12 cellular contexts compared by ENCODE assay signal in genomic region chr3:29319262-29319661, GRCh38. TPM values are rescaled to one million over a fixed set of nuclear protein-coding genes. Genes with fewer than 3 reads are reported as not detected.
A peak's percentile ranks its signal among the peaks of the same experiment; 100 is the strongest.
DNase-seq lines count a peak whose midpoint lies in the region; ATAC-seq and TF ChIP-seq lines count a peak whose summit lies in the region.
"Had no signal": no experiment of that assay in that cellular context is flagged by ENCODE, and none has a peak within 500 bp of the region (broad histone marks: within the 10 kb centered on the region; RNA-seq: fewer than 3 reads in every experiment).

No MANE protein-coding gene starts in this region.

- H3K4me1 Mint-ChIP-seq in stimulated activated naive B cell treated with anti-CD40 and anti-IgM and Interleukin-4, amounts not matched to agents 10 μg/mL and 1 μg/mL and 100 μg/mL, for 72 hours: peaks cover 3 to 7% of the 10 kb centered on the region in 2 donors

- peak overlapping the region in 1 of 4 donors; percentile 11 for H3K27ac ChIP-seq in gastroesophageal sphincter
- H3K27ac ChIP-seq: parathyroid adenoma, SK-N-MC had no signal

- peak; percentile 1 for DNase-seq in GM19240 (ENCODE audit: insufficient read length, low spot score)
- DNase-seq in stimulated activated naive B cell treated with anti-CD40 and anti-IgM and Interleukin-4, amounts not matched to agents 10 μg/mL and 1 μg/mL and 100 μg/mL, for 72 hours: peak; percentile 0
- no peak for DNase-seq in MG63
- no peak for DNase-seq in dermis blood vessel endothelial cell
- no peak for DNase-seq in NCI-H2171 treated with DMSO at 0.1 percent for 48 hours (lab: John Stamatoyannopoulos, UW)
- DNase-seq: DMS79, NCI-H2029 had no signal

- H3K9me3 Mint-ChIP-seq in stimulated activated naive B cell treated with anti-CD40 and anti-IgM and Interleukin-4, amounts not matched to agents 10 μg/mL and 1 μg/mL and 100 μg/mL, for 72 hours: no peaks in the 10 kb centered on the region

- H3K4me3 ChIP-seq in MG63 (no peak overlapping the region), gastroesophageal sphincter (no peak overlapping the region)
- H3K4me3 ChIP-seq: SK-N-MC had no signal

- H3K27me3 Mint-ChIP-seq in stimulated activated naive B cell treated with anti-CD40 and anti-IgM and Interleukin-4, amounts not matched to agents 10 μg/mL and 1 μg/mL and 100 μg/mL, for 72 hours: no peaks in the 10 kb centered on the region

- H3K4me3 Mint-ChIP-seq in stimulated activated naive B cell treated with anti-CD40 and anti-IgM and Interleukin-4, amounts not matched to agents 10 μg/mL and 1 μg/mL and 100 μg/mL, for 72 hours: no peak overlapping the region

- H3K27me3 ChIP-seq in MG63: no peaks in the 10 kb centered on the region
- no peaks in the 10 kb centered on the region for H3K27me3 ChIP-seq in gastroesophageal sphincter

- ATAC-seq in HG02623 (IDR thresholded peaks at IDR 0.05; ENCODE audit: unreplicated experiment) (peak; percentile 73), HG03457 (IDR thresholded peaks at IDR 0.05; ENCODE audit: unreplicated experiment) (peak; percentile 65), gastroesophageal sphincter (no peak)
- peak; percentile 79 to 85 for ATAC-seq in stimulated activated naive B cell treated with anti-CD40 and anti-IgM and Interleukin-4, amounts not matched to agents 10 μg/mL and 1 μg/mL and 100 μg/mL, for 72 hours (replicated peaks)

- no peak for TF ChIP-seq POLR2A in gastroesophageal sphincter (IDR thresholded peaks at IDR 0.05)

- H3K36me3 ChIP-seq in MG63 (no peaks in the 10 kb centered on the region; the same call in 1 of the 2 replicates), gastroesophageal sphincter (no peaks in the 10 kb centered on the region)

- 85 to 87% methylated on average over 4 of the region's 4 CpGs for WGBS in gastroesophageal sphincter (ENCODE audit: low coverage in 1 of 2), 2 donors

- no peaks in the 10 kb centered on the region for H3K9me3 ChIP-seq in MG63
- no peaks in the 10 kb centered on the region for H3K9me3 ChIP-seq in gastroesophageal sphincter

- H3K4me1 ChIP-seq in gastroesophageal sphincter: peaks cover 6 to 60% (median 7%) of the 10 kb centered on the region in 3 donors
- H3K4me1 ChIP-seq: parathyroid adenoma had no signal

- TF ChIP-seq EP300 in gastroesophageal sphincter (IDR thresholded peaks at IDR 0.05): no peak

- H3K36me3 Mint-ChIP-seq in stimulated activated naive B cell treated with anti-CD40 and anti-IgM and Interleukin-4, amounts not matched to agents 10 μg/mL and 1 μg/mL and 100 μg/mL, for 72 hours: no peaks in the 10 kb centered on the region

- H3K27ac Mint-ChIP-seq in stimulated activated naive B cell treated with anti-CD40 and anti-IgM and Interleukin-4, amounts not matched to agents 10 μg/mL and 1 μg/mL and 100 μg/mL, for 72 hours: no peak overlapping the region

- no peak for TF ChIP-seq CTCF in gastroesophageal sphincter (IDR thresholded peaks at IDR 0.05)

RNA-seq across cellular contexts. Expression of gene RBMS3, which starts 38.4 kb away (rescaled TPM):
- 3.0 and 12.0 TPM in 2 replicates for total RNA-seq in MG63 (2014; rRNA removed; shearing (Covaris generic); ENCODE audit: low replicate concordance)
- total RNA-seq in dermis blood vessel endothelial cell (25.9 and 37.6 TPM in 2 replicates), gastroesophageal sphincter (10 to 100 TPM; 51.5 to 76.0 (median 66.6) TPM)

Comparison
In these comparisons a context has a peak if more than half of its experiments do, and no peak if none do; other contexts are left out.
1. DNase-seq: peak in GM19240 (single experiment) and stimulated activated naive B cell treated with anti-CD40 and anti-IgM and Interleukin-4, amounts not matched to agents 10 μg/mL and 1 μg/mL and 100 μg/mL, for 72 hours (single experiment); none in MG63 (single experiment), dermis blood vessel endothelial cell (single experiment) and NCI-H2171 treated with DMSO at 0.1 percent for 48 hours (single experiment).